In the genomic region with DNA sequence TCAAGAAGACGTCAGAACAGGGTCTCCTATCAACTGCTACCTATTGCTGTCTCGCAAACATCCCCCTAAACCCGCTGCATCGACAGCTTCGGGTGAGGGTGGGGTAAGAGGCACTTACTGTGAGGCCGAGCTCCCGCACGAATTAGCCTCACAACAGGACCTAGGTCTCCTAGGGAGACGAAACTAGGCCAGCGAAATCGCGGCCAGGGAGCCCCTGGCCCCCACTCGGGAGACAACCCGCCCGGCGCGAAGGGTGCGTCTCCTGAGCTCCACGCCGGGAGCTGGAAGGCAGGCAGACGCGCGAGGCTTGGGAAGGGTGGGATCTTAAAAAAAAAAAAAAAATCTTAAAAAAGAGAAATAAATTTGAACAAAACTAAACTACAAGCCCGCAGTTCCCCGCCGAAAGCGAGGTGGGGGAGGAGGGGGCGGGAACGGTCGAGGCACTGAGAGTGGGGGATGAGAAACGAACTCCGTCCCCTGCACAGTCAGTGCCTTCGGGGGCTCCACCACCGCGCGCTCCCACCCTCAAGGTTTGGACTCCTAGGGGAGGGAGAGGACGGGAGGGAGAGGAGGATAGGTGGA, we compare ENCODE assay signal across 11 cellular contexts. TPM values are rescaled to one million over a fixed set of nuclear protein-coding genes. Genes with fewer than 3 reads are reported as not detected.
A peak's percentile ranks its signal among the peaks of the same experiment; 100 is the strongest.
DNase-seq lines count a peak whose midpoint lies in the region; ATAC-seq, FAIRE-seq and TF ChIP-seq lines count a peak whose summit lies in the region.
"Had no signal": no experiment of that assay in that cellular context is flagged by ENCODE, and none has a peak within 500 bp of the region (broad histone marks: within the 10 kb centered on the region; RNA-seq: fewer than 3 reads in every experiment).

No MANE protein-coding gene starts in this region.

- H3K27ac ChIP-seq in liver (ENCODE audit: low read depth in 1 of 2, low read length in 2 of 2) (peak overlapping the region in 1 of 2 donors; percentile 41), HepG2 (ENCODE audit: extremely low read length, insufficient read depth, low read length) (no peak overlapping the region), heart right ventricle (peak overlapping the region; percentile 80 to 98 (median 92))
- H3K27ac ChIP-seq in CD4-positive, alpha-beta memory T cell (ENCODE audit: low read depth, low read length), result no peak overlapping the region

- TF ChIP-seq EP300 in HepG2 (IDR thresholded peaks at IDR 0.05; ENCODE audit: low read depth in 2 of 2, low read length in 2 of 2), result no peak
- no peak for TF ChIP-seq EP300 in HepG2 (CRISPR knock-in tag; IDR thresholded peaks at IDR 0.05; ENCODE audit: borderline replicate concordance)

- TF ChIP-seq CTCF in liver (IDR thresholded peaks at IDR 0.05; ENCODE audit: low read depth, low read length, missing input control) (no peak), HepG2 (CRISPR knock-in tag; IDR thresholded peaks at IDR 0.05) (no peak), heart right ventricle (IDR thresholded peaks at IDR 0.05) (no peak), osteocyte (IDR thresholded peaks at IDR 0.05) (no peak)

- H3K79me2 ChIP-seq in HepG2 (ENCODE audit: insufficient read depth, low read length), result no peaks in the 10 kb centered on the region

- WGBS in liver, result 9% methylated on average over 37 of the region's 37 CpGs
- 18% methylated on average over 37 of the region's 37 CpGs for WGBS in HepG2 (ENCODE audit: low lambda C conversion rate)
- 6 to 7% methylated on average over 37 of the region's 37 CpGs for WGBS in heart right ventricle, 2 donors

- H3K4me3 ChIP-seq in liver (ENCODE audit: low read depth in 1 of 3, low read length in 3 of 3), result peak overlapping the region in 2 of 3 donors; percentile 51 to 59
- no peak overlapping the region for H3K4me3 ChIP-seq in HepG2 (replicated peaks in 1 of 3; ENCODE audit: insufficient read depth in 1 of 3, low read depth in 2 of 3, low read length in 3 of 3)
- H3K4me3 ChIP-seq in heart right ventricle, result peak overlapping the region; percentile 42 to 83 (median 57)
- H3K4me3 ChIP-seq in CD4-positive, alpha-beta memory T cell (ENCODE audit: low read length in 2 of 2), result no peak overlapping the region

- H3K4me1 ChIP-seq in liver (ENCODE audit: control insufficient read depth in 4 of 4, insufficient read depth in 4 of 4, low read length in 3 of 4) (peaks cover 13 to 56% (median 39%) of the 10 kb centered on the region in 4 donors), HepG2 (ENCODE audit: insufficient read depth, low read length) (peaks cover 14% of the 10 kb centered on the region; the same call in 1 of the 2 replicates), heart right ventricle (peaks cover 6 to 84% (median 48%) of the 10 kb centered on the region in 9 donors)
- peaks cover 3% of the 10 kb centered on the region for H3K4me1 ChIP-seq in CD4-positive, alpha-beta memory T cell (ENCODE audit: insufficient read depth, low read length)

- FAIRE-seq in HepG2 (lab: Jason Lieb, UNC), result no peak
- FAIRE-seq: islet of Langerhans had no signal

- CTCF ChIA-PET in HepG2 (lab: Yijun Ruan, JAX; ENCODE audit: low intra/inter-chr PET ratio, low total read pairs), result no interaction called here
- CTCF ChIA-PET in CD4-positive, alpha-beta memory T cell (lab: Charles Lee; ENCODE audit: partially characterized antibody), result no interaction called here

- H3K4me3 Mint-ChIP-seq in osteocyte (ENCODE audit: unreplicated experiment), result peak overlapping the region; percentile 74
- H3K4me3 Mint-ChIP-seq in CD4-positive, alpha-beta memory T cell, result peak overlapping the region in 1 of 8 donors; percentile 20

- no peaks in the 10 kb centered on the region; the same call in 1 of the 2 replicates for H4K20me1 ChIP-seq in HepG2 (ENCODE audit: insufficient read depth, low read length)

- H3K27me3 ChIP-seq in liver (ENCODE audit: control insufficient read depth in 4 of 4, insufficient read depth in 4 of 4, low read length in 3 of 4) (peaks cover 0 to 38% (median 16%) of the 10 kb centered on the region in 4 donors), HepG2 (ENCODE audit: control insufficient read depth in 1 of 2, insufficient read depth in 2 of 2, low read length in 2 of 2) (peaks cover 8 to 93% of the 10 kb centered on the region in 2 experiments; a peak in 4 of 5 replicates), heart right ventricle (peaks cover 0 to 70% (median 0%) of the 10 kb centered on the region in 7 donors)
- H3K27me3 ChIP-seq in CD4-positive, alpha-beta memory T cell (ENCODE audit: insufficient read depth, low read length), result peaks cover 16% of the 10 kb centered on the region

- POLR2A ChIA-PET in HepG2 (lab: Yijun Ruan, JAX), result no interaction called here
- POLR2A ChIA-PET in CD4-positive, alpha-beta memory T cell (lab: Charles Lee; ENCODE audit: partially characterized antibody), result no interaction called here

- H3K9ac ChIP-seq in liver (ENCODE audit: low read depth in 1 of 2, low read length in 2 of 2) (no peak overlapping the region), HepG2 (ENCODE audit: insufficient read depth, low read depth, low read length) (no peak overlapping the region)

- H3K9me3 Mint-ChIP-seq in osteocyte (ENCODE audit: unreplicated experiment), result no peaks in the 10 kb centered on the region
- peaks cover 0 to 2% (median 0%) of the 10 kb centered on the region in 8 donors for H3K9me3 Mint-ChIP-seq in CD4-positive, alpha-beta memory T cell

- TF ChIP-seq POLR2A in HepG2 (IDR thresholded peaks at IDR 0.05; ENCODE audit: insufficient read depth in 1 of 2, low read depth in 2 of 2, low read length in 2 of 2), result no peak

- in situ Hi-C loops in HepG2 (cut with HindIII; ENCODE audit: extremely low pct_ligation_motif_present, low pct_unique_long_range_greater_than_20kb), result no loop called here

- no peaks in the 10 kb centered on the region for H3K36me3 Mint-ChIP-seq in osteocyte (ENCODE audit: unreplicated experiment)
- H3K36me3 Mint-ChIP-seq in CD4-positive, alpha-beta memory T cell, result no peaks in the 10 kb centered on the region

- H3K4me1 Mint-ChIP-seq in osteocyte (ENCODE audit: unreplicated experiment), result peaks cover 45% of the 10 kb centered on the region
- H3K4me1 Mint-ChIP-seq in CD4-positive, alpha-beta memory T cell, result peaks cover 3 to 38% (median 15%) of the 10 kb centered on the region in 4 donors

- intact Hi-C loops in HepG2 (cut with micrococcal nuclease; ENCODE audit: unreplicated experiment) (no loop called here), heart right ventricle (cut with DNase I) (loop anchor here in 4 of 10 donors (2.0 to 5.0 kb wide), 2 partner anchors 24 to 35 kb away; partner anchors contain the start of gene NFIB (in 2 of the 4))
- intact Hi-C loops in CD4-positive, alpha-beta memory T cell (cut with micrococcal nuclease), result no loop called here

- ATAC-seq in HepG2 (no peak; the same call in 2 of the 3 replicates), heart right ventricle (peak; percentile 4 to 32 (median 18)), GM18861 (IDR thresholded peaks at IDR 0.05; ENCODE audit: unreplicated experiment) (no peak), HG03097 (IDR thresholded peaks at IDR 0.05; ENCODE audit: low FRiP score, unreplicated experiment) (no peak)

- H3K36me3 ChIP-seq in liver (ENCODE audit: control insufficient read depth in 4 of 4, insufficient read depth in 3 of 4, low read depth in 1 of 4, low read length in 3 of 4) (no peaks in the 10 kb centered on the region), HepG2 (replicated peaks in 1 of 2; ENCODE audit: control insufficient read depth in 1 of 2, insufficient read depth in 2 of 2, low read length in 2 of 2) (no peaks in the 10 kb centered on the region), heart right ventricle (no peaks in the 10 kb centered on the region)
- no peaks in the 10 kb centered on the region for H3K36me3 ChIP-seq in CD4-positive, alpha-beta memory T cell (ENCODE audit: insufficient read depth, low read length)

- H3K27ac Mint-ChIP-seq in osteocyte (ENCODE audit: unreplicated experiment), result no peak overlapping the region
- H3K27ac Mint-ChIP-seq in CD4-positive, alpha-beta memory T cell, result no peak overlapping the region

- H2AFZ ChIP-seq in HepG2 (ENCODE audit: low read length), result no peak overlapping the region

- no peak overlapping the region for H3K4me2 ChIP-seq in HepG2 (ENCODE audit: low read depth, low read length)

- peaks cover 0 to 3% (median 0%) of the 10 kb centered on the region in 4 donors for H3K9me3 ChIP-seq in liver (ENCODE audit: control insufficient read depth in 4 of 4, low read length in 3 of 4)
- H3K9me3 ChIP-seq in HepG2 (ENCODE audit: low read length), result no peaks in the 10 kb centered on the region
- H3K9me3 ChIP-seq in heart right ventricle, result no peaks in the 10 kb centered on the region
- H3K9me3 ChIP-seq in CD4-positive, alpha-beta memory T cell (ENCODE audit: control insufficient read depth in 1 of 2, low read length in 2 of 2), result no peaks in the 10 kb centered on the region

- no TSS peak for BruUV-seq in HepG2 (replicated peaks; lab: Mats Ljungman, UMichigan)

- DNase-seq in HepG2 (ENCODE audit: low spot score), result no peak
- peak; percentile 41 to 53 for DNase-seq in heart right ventricle
- peak; percentile 73 for DNase-seq in osteocyte (ENCODE audit: extremely low spot score, unreplicated experiment)
- DNase-seq in NCI-H510A (lab: John Stamatoyannopoulos, UW), result no peak
- DNase-seq in CD4-positive, alpha-beta memory T cell, result no peak
- DNase-seq: activated gamma-delta T cell treated with Interleukin-2 at 50 U/mL for 16 hours, Karpas-422 had no signal

- H3K27me3 Mint-ChIP-seq in osteocyte (ENCODE audit: unreplicated experiment), result peaks cover 56% of the 10 kb centered on the region
- peaks cover 42 to 51% of the 10 kb centered on the region in 2 donors for H3K27me3 Mint-ChIP-seq in CD4-positive, alpha-beta memory T cell

- TF ChIP-seq RAD21 in liver (IDR thresholded peaks at IDR 0.05) (no peak), HepG2 (CRISPR knock-in tag; IDR thresholded peaks at IDR 0.05) (no peak)

RNA-seq across cellular contexts. Expression of gene NFIB, which starts 33.0 kb away (rescaled TPM):
- total RNA-seq in liver, result 10 to 100 TPM in 1 of 2 donors, 1 to 10 TPM in 1; 3.2 to 23.2 TPM
- polyA plus RNA-seq in liver, result 10 to 100 TPM in 1 of 2 donors, 1 to 10 TPM in 1; 4.2 to 11.7 TPM
- total RNA-seq in HepG2 (2016; rRNA removed; fragmentation: Illumina TruSeq; extraction: Trizol), result 2.4 and 4.6 TPM in 2 replicates
- 4.1 TPM in 2 replicates for total RNA-seq in HepG2 (2016; cell fraction: cytosol; rRNA removed; fragmentation: Illumina TruSeq; extraction: Trizol; ENCODE audit: low read depth)
- 1.6 and 4.1 TPM in 2 replicates for total RNA-seq in HepG2 (2016; cell fraction: insoluble cytoplasmic fraction; rRNA removed; fragmentation: Illumina TruSeq; extraction: Trizol)
- 1.4 and 1.6 TPM in 2 replicates for total RNA-seq in HepG2 (2016; cell fraction: membrane; rRNA removed; fragmentation: Illumina TruSeq; extraction: Trizol)
- 18.2 and 18.4 TPM in 2 replicates for total RNA-seq in HepG2 (2016; cell fraction: nucleus; rRNA removed; fragmentation: Illumina TruSeq; extraction: Trizol)
- 0.98 and 1.4 TPM in 2 replicates for polyA plus RNA-seq in HepG2 (2011; rRNA removed)
- polyA plus RNA-seq in HepG2 (2011; cell fraction: cytosol; rRNA removed), result 0.17 and 0.32 TPM in 2 replicates
- polyA plus RNA-seq in HepG2 (2011; cell fraction: nucleus; rRNA removed), result 3.9 and 4.5 TPM in 2 replicates
- polyA plus RNA-seq in HepG2 (2012), result 1.1 and 1.7 TPM in 2 replicates
- polyA plus RNA-seq in HepG2 (2016; cell fraction: cytosol; fragmentation: Illumina TruSeq; extraction: Trizol; ENCODE audit: low read depth), result 0.20 TPM in 2 replicates
- polyA plus RNA-seq in HepG2 (2016; cell fraction: insoluble cytoplasmic fraction; fragmentation: Illumina TruSeq; extraction: Trizol; ENCODE audit: low read depth), result 1.4 and 1.7 TPM in 2 replicates
- 0.31 and 0.49 TPM in 2 replicates for polyA plus RNA-seq in HepG2 (2016; cell fraction: membrane; fragmentation: Illumina TruSeq; extraction: Trizol; ENCODE audit: low read depth)
- polyA plus RNA-seq in HepG2 (2016; cell fraction: nucleus; fragmentation: Illumina TruSeq; extraction: Trizol; ENCODE audit: insufficient read depth, low read depth), result 5.7 and 6.1 TPM in 2 replicates
- 3.1 and 48.1 TPM in 2 replicates for polyA minus RNA-seq in HepG2 (2011; rRNA and poly(A)+ RNA removed; ENCODE audit: low replicate concordance)
- 1.1 and 3.5 TPM in 2 replicates for polyA minus RNA-seq in HepG2 (2011; cell fraction: cytosol; rRNA and poly(A)+ RNA removed)
- polyA minus RNA-seq in HepG2 (2011; cell fraction: nucleus; rRNA and poly(A)+ RNA removed), result 25.6 and 28.5 TPM in 2 replicates
- total RNA-seq in heart right ventricle, result 100 to 1,000 TPM in 9 of 10 donors, 10 to 100 TPM in 1; 96.8 to 145 (median 126) TPM
- polyA plus RNA-seq in heart right ventricle, result 10 to 100 TPM; 16.7 to 37.2 TPM
- 36.1 and 39.9 TPM in 2 replicates for total RNA-seq in osteocyte
- not detected for total RNA-seq in CD4-positive, alpha-beta memory T cell
- polyA plus RNA-seq in CD4-positive, alpha-beta memory T cell, result not detected

Comparison
In these comparisons a context has a peak if more than half of its experiments do, and no peak if none do; other contexts are left out.
1. H3K4me3 ChIP-seq: peak in liver (2 of 3) and heart right ventricle (10 of 10); none in HepG2 (0 of 3) and CD4-positive, alpha-beta memory T cell (0 of 2).
2. H3K27ac ChIP-seq: peak in heart right ventricle (10 of 10); none in HepG2 (single experiment) and CD4-positive, alpha-beta memory T cell (single experiment).
3. ATAC-seq: peak in heart right ventricle (8 of 8); none in HepG2 (single experiment), GM18861 (single experiment) and HG03097 (single experiment).
4. DNase-seq: peak in heart right ventricle (2 of 2) and osteocyte (single experiment); none in HepG2 (single experiment), NCI-H510A (single experiment) and CD4-positive, alpha-beta memory T cell (0 of 5).